9 cellular contexts compared by ENCODE assay signal in genomic region chr9:94603259-94603776, GRCh38. TPM values are rescaled to one million over a fixed set of nuclear protein-coding genes. Genes with fewer than 3 reads are reported as not detected.
DNase-seq lines count a peak whose midpoint lies in the region; ATAC-seq and TF ChIP-seq lines count a peak whose summit lies in the region.
"Had no signal": no experiment of that assay in that cellular context is flagged by ENCODE, and none has a peak within 500 bp of the region (broad histone marks: within the 10 kb centered on the region; RNA-seq: fewer than 3 reads in every experiment).

No MANE protein-coding gene starts in this region.

- no peaks in the 10 kb centered on the region for H3K9me2 ChIP-seq in PC-3 (replicated peaks; ENCODE audit: low read length)

- TF ChIP-seq CTCF in PC-3 (conservative IDR thresholded peaks at IDR 0.05; ENCODE audit: low read depth, low read length) (peak; percentile 56), neutrophil (IDR thresholded peaks at IDR 0.05) (peak; percentile 48), stomach (IDR thresholded peaks at IDR 0.05) (peak in 5 of 7 experiments; percentile 46 to 83 (median 62))

- H3K79me2 ChIP-seq in PC-3 (ENCODE audit: low read length) = no peaks in the 10 kb centered on the region

- H3K9me3 ChIP-seq in PC-3 (ENCODE audit: low read length) (no peaks in the 10 kb centered on the region), neutrophil (no peaks in the 10 kb centered on the region), stomach (no peaks in the 10 kb centered on the region)

- H3K36me3 ChIP-seq in PC-3 (ENCODE audit: low read depth, low read length) (no peaks in the 10 kb centered on the region; the same call in 1 of the 2 replicates), neutrophil (no peaks in the 10 kb centered on the region), stomach (peaks cover 0 to 21% (median 0%) of the 10 kb centered on the region in 4 donors)

- CTCF ChIA-PET in PC-3 (lab: Charles Lee) = no interaction called here

- no TSS peak for BruUV-seq in PC-3 (replicated peaks; lab: Mats Ljungman, UMichigan)

- no peak overlapping the region for H3K4me3 Mint-ChIP-seq in activated T-cell treated with anti-CD3 and anti-CD28 coated beads, Interleukin-2, amount 50 U/mL, for 72 hours
- H3K4me3 Mint-ChIP-seq: activated naive CD8-positive, alpha-beta T cell had no signal

- WGBS in stomach, 5 donors = 7 to 12% (median 9%) methylated on average over 15 of the region's 15 CpGs

- no peak overlapping the region for H3K4me2 ChIP-seq in PC-3 (ENCODE audit: low read length)

- peak; percentile 45; the same call in 1 of the 2 replicates for ATAC-seq in PC-3
- ATAC-seq in activated T-cell treated with anti-CD3 and anti-CD28 coated beads, Interleukin-2, amount 50 U/mL, for 72 hours (replicated peaks in 1 of 2) = peak; percentile 75 to 85
- no peak for ATAC-seq in GM18502 (IDR thresholded peaks at IDR 0.05; ENCODE audit: poor library complexity, unreplicated experiment)

- no peak overlapping the region for H3K9ac ChIP-seq in PC-3 (ENCODE audit: low read length)

- no peak overlapping the region for H2AFZ ChIP-seq in PC-3 (ENCODE audit: low read length)

- H4K20me1 ChIP-seq in PC-3 (ENCODE audit: low read length) = no peaks in the 10 kb centered on the region

- H3K27ac Mint-ChIP-seq in activated T-cell treated with anti-CD3 and anti-CD28 coated beads, Interleukin-2, amount 50 U/mL, for 72 hours = no peak overlapping the region
- H3K27ac Mint-ChIP-seq: activated naive CD8-positive, alpha-beta T cell had no signal

- H3K36me3 Mint-ChIP-seq in activated T-cell treated with anti-CD3 and anti-CD28 coated beads, Interleukin-2, amount 50 U/mL, for 72 hours (ENCODE audit: insufficient read depth in 2 of 2) = no peaks in the 10 kb centered on the region

- POLR2A ChIA-PET in PC-3 (lab: Charles Lee; ENCODE audit: unreplicated experiment) = no interaction called here

- no peaks in the 10 kb centered on the region for H3K9me3 Mint-ChIP-seq in activated T-cell treated with anti-CD3 and anti-CD28 coated beads, Interleukin-2, amount 50 U/mL, for 72 hours

- intact Hi-C loops in PC-3 (cut with micrococcal nuclease) = loop anchor here (2.0 kb wide), 1 partner anchor 49 kb away; the partner anchor contains the start of gene PCAT7
- intact Hi-C loops in stomach (cut with DNase I; ENCODE audit: low total_unique reads) = no loop called here

- no peaks in the 10 kb centered on the region for H3K27me3 ChIP-seq in PC-3 (ENCODE audit: low read length)
- no peaks in the 10 kb centered on the region for H3K27me3 ChIP-seq in neutrophil
- no peaks in the 10 kb centered on the region for H3K27me3 ChIP-seq in stomach

- H3K27ac ChIP-seq in PC-3 (ENCODE audit: low read length) = no peak overlapping the region
- no peak overlapping the region for H3K27ac ChIP-seq in neutrophil
- peak overlapping the region in 1 of 5 donors; percentile 2 for H3K27ac ChIP-seq in stomach

- TF ChIP-seq EP300 in stomach (IDR thresholded peaks at IDR 0.05) = no peak

- no peaks in the 10 kb centered on the region for H3F3A ChIP-seq in PC-3 (ENCODE audit: low read length, unreplicated experiment)

- peak; percentile 25 for DNase-seq in DMS79 (lab: John Stamatoyannopoulos, UW)
- DNase-seq in HS-27A (ENCODE audit: low read depth) = peak; percentile 20
- DNase-seq in PC-3 = peak; percentile 10
- peak; percentile 74 to 75 for DNase-seq in activated T-cell treated with anti-CD3 and anti-CD28 coated beads, Interleukin-2, amount 50 U/mL, for 72 hours
- DNase-seq in fibroblast of the conjunctiva (ENCODE audit: low read depth) = peak; percentile 47
- DNase-seq in stomach = peak; percentile 87

- peaks cover 8% of the 10 kb centered on the region for H3K4me1 Mint-ChIP-seq in activated T-cell treated with anti-CD3 and anti-CD28 coated beads, Interleukin-2, amount 50 U/mL, for 72 hours (ENCODE audit: low read depth)

- TF ChIP-seq POLR2A in stomach (IDR thresholded peaks at IDR 0.05) = no peak

- H3K4me3 ChIP-seq in PC-3 (ENCODE audit: low read length) (no peak overlapping the region), neutrophil (ENCODE audit: low read depth in 1 of 2, low read length in 1 of 2) (no peak overlapping the region), stomach (no peak overlapping the region)

- peaks cover 28% of the 10 kb centered on the region for H3K27me3 Mint-ChIP-seq in activated T-cell treated with anti-CD3 and anti-CD28 coated beads, Interleukin-2, amount 50 U/mL, for 72 hours (ENCODE audit: low read depth)
- H3K27me3 Mint-ChIP-seq: activated naive CD8-positive, alpha-beta T cell had no signal

- H3K4me1 ChIP-seq in PC-3 (ENCODE audit: insufficient read depth, low read length) (no peaks in the 10 kb centered on the region), neutrophil (ENCODE audit: control insufficient read depth in 1 of 2, insufficient read depth in 1 of 2, low read depth in 1 of 2, low read length in 1 of 2) (peaks cover 4 to 5% of the 10 kb centered on the region in 2 experiments), stomach (peaks cover 26 to 42% (median 32%) of the 10 kb centered on the region in 4 donors)

RNA-seq across cellular contexts. Expression of gene FBP2, which starts 9.7 kb away (rescaled TPM):
- total RNA-seq in PC-3 (2014; rRNA removed) = not detected in 2 replicates
- total RNA-seq in activated T-cell treated with anti-CD3 and anti-CD28 coated beads, Interleukin-2, amount 50 U/mL, for 72 hours = not detected
- 10 to 100 TPM in 4 of 5 donors, not detected in 1; 15.6 to 86.4 (median 34.7) TPM for total RNA-seq in stomach
- 10 to 100 TPM; 17.8 to 45.8 (median 22.0) TPM for polyA plus RNA-seq in stomach

RNA-seq across cellular contexts. Expression of gene FBP1, which starts 36.0 kb away (rescaled TPM):
- total RNA-seq in PC-3 (2014; rRNA removed) = 40.4 and 48.1 TPM in 2 replicates
- total RNA-seq in activated T-cell treated with anti-CD3 and anti-CD28 coated beads, Interleukin-2, amount 50 U/mL, for 72 hours = 1 to 10 TPM; 1.3 to 3.3 TPM
- 10 to 100 TPM; 10.7 to 89.1 (median 35.1) TPM for total RNA-seq in stomach
- 100 to 1,000 TPM in 1 of 3 donors, 10 to 100 TPM in 2; 48.1 to 122 (median 61.4) TPM for polyA plus RNA-seq in stomach

RNA-seq across cellular contexts. Expression of gene PCAT7, which starts 48.4 kb away (rescaled TPM):
- total RNA-seq in PC-3 (2014; rRNA removed) (1.9 and 2.5 TPM in 2 replicates), stomach (1 to 10 TPM in 2 of 5 donors, under 1 TPM in 2, not detected in 1; 0.45 to 1.8 (median 1.3) TPM)
- not detected for total RNA-seq in activated T-cell treated with anti-CD3 and anti-CD28 coated beads, Interleukin-2, amount 50 U/mL, for 72 hours
- polyA plus RNA-seq in stomach = under 1 TPM; 0.18 to 0.62 (median 0.46) TPM

Comparison
In these comparisons a context has a peak if more than half of its experiments do, and no peak if none do; other contexts are left out.
1. DNase-seq: peak in every context shown above with its lines; median percentile 87 in stomach; 74 in activated T-cell treated with anti-CD3 and anti-CD28 coated beads, Interleukin-2, amount 50 U/mL, for 72 hours; 47 in fibroblast of the conjunctiva; 25 in DMS79; 20 in HS-27A; 10 in PC-3.